In the genomic region with DNA sequence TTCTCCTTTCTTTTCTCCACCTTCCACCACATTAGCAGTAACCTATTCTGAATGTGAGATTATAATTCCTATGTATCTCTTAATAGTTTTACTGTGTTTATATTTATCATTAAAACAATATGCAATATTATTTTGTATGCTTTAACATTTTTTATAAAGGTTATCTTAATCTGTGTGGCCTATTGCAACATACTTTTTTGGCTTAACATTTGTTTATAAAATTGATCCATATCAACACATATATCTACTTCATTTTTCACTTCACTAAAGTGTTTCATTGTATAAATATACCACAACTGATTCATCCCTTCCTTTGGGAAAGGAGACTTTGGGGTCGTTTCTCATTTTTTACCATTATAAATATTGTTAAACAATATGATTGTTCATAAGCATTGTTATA, we compare ENCODE assay signal across 20 cellular contexts. TPM values are rescaled to one million over a fixed set of nuclear protein-coding genes. Genes with fewer than 3 reads are reported as not detected.
DNase-seq lines count a peak whose midpoint lies in the region; ATAC-seq, FAIRE-seq and TF ChIP-seq lines count a peak whose summit lies in the region.
"Had no signal": no experiment of that assay in that cellular context is flagged by ENCODE, and none has a peak within 500 bp of the region (broad histone marks: within the 10 kb centered on the region; RNA-seq: fewer than 3 reads in every experiment).

No MANE protein-coding gene starts in this region.

- dilution Hi-C loops in endothelial cell of umbilical vein (cut with MboI; ENCODE audit: extremely low pct_ligation_motif_present, low sequenced_read_pairs), result no loop called here

- no peak overlapping the region for H3K4me2 ChIP-seq in endothelial cell of umbilical vein (ENCODE audit: insufficient read depth, low read length)

- H3K9ac ChIP-seq in endothelial cell of umbilical vein (replicated peaks; ENCODE audit: extremely low read depth, insufficient read depth, low read length), result no peak overlapping the region

- TF ChIP-seq POLR2A in endothelial cell of umbilical vein (IDR thresholded peaks at IDR 0.05; ENCODE audit: low read depth, low read length), result no peak

- H4K20me1 ChIP-seq in endothelial cell of umbilical vein (replicated peaks; ENCODE audit: control insufficient read depth, extremely low read depth, insufficient read depth, low read length), result no peaks in the 10 kb centered on the region

- H2AFZ ChIP-seq in ACC112 (ENCODE audit: low read length, unreplicated experiment), result no peak overlapping the region
- H2AFZ ChIP-seq in endothelial cell of umbilical vein (ENCODE audit: low read depth, low read length), result no peak overlapping the region

- TF ChIP-seq CTCF in LNCaP clone FGC (IDR thresholded peaks at IDR 0.05; ENCODE audit: control insufficient read depth, extremely low read depth, insufficient read depth), result no peak
- TF ChIP-seq CTCF in endothelial cell of umbilical vein (IDR thresholded peaks at IDR 0.05; ENCODE audit: extremely low read depth in 1 of 2, insufficient read depth in 1 of 2, low read depth in 1 of 2, low read length in 2 of 2), result no peak
- no peak for TF ChIP-seq CTCF in pancreas (IDR thresholded peaks at IDR 0.05)

- POLR2A ChIA-PET in endothelial cell of umbilical vein (lab: Charles Lee), result no interaction called here

- H3K79me2 ChIP-seq in ACC112 (ENCODE audit: control insufficient read depth, insufficient read depth, low read length, unreplicated experiment) (no peaks in the 10 kb centered on the region), endothelial cell of umbilical vein (ENCODE audit: control insufficient read depth, insufficient read depth, low read length) (no peaks in the 10 kb centered on the region)

- FAIRE-seq in endothelial cell of umbilical vein (lab: Jason Lieb, UNC), result no peak
- FAIRE-seq in pancreas (lab: Jason Lieb, UNC), result peak; percentile 26
- FAIRE-seq: G401.6, GM12892, GM18507 had no signal

- no peaks in the 10 kb centered on the region for H3K9me1 ChIP-seq in endothelial cell of umbilical vein (replicated peaks; ENCODE audit: control insufficient read depth, extremely low read depth, insufficient read depth, low read length)

- BruUV-seq in endothelial cell of umbilical vein (replicated peaks; lab: Mats Ljungman, UMichigan), result no TSS peak

- H3K4me1 ChIP-seq in ACC112 (ENCODE audit: control insufficient read depth, insufficient read depth, low read length, unreplicated experiment), result peaks cover 11% of the 10 kb centered on the region
- peaks cover 5% of the 10 kb centered on the region for H3K4me1 ChIP-seq in endothelial cell of umbilical vein (ENCODE audit: control insufficient read depth, extremely low read depth, insufficient read depth, low read length)
- H3K4me1 ChIP-seq in pancreas, result peaks cover 0 to 2% (median 0%) of the 10 kb centered on the region in 3 donors
- H3K4me1 ChIP-seq: Caco-2 had no signal

- H3K4me3 ChIP-seq in ACC112 (ENCODE audit: low read depth, low read length) (no peak overlapping the region), LNCaP clone FGC (ENCODE audit: low read depth, low read length) (no peak overlapping the region), endothelial cell of umbilical vein (replicated peaks in 1 of 3; ENCODE audit: insufficient read depth in 1 of 3, low read depth in 1 of 3, low read length in 3 of 3) (no peak overlapping the region), pancreas (no peak overlapping the region)

- H3K27me3 ChIP-seq in ACC112 (ENCODE audit: insufficient read depth, low read length) (no peaks in the 10 kb centered on the region), endothelial cell of umbilical vein (ENCODE audit: control insufficient read depth in 2 of 2, insufficient read depth in 2 of 2, low read length in 2 of 2) (no peaks in the 10 kb centered on the region), pancreas (no peaks in the 10 kb centered on the region)

- intact Hi-C loops in endothelial cell of umbilical vein (cut with micrococcal nuclease) (loop anchor here (5.0 kb wide), 1 partner anchor 50 kb away; the partner anchor contains the start of gene ATP9B), pancreas (cut with DNase I) (no loop called here)

- ATAC-seq in pancreas, result no peak
- no peak for ATAC-seq in GM21515 (IDR thresholded peaks at IDR 0.05; ENCODE audit: unreplicated experiment)
- ATAC-seq in HG02938 (IDR thresholded peaks at IDR 0.05; ENCODE audit: unreplicated experiment), result no peak
- ATAC-seq: HCT116 had no signal

- WGBS in pancreas, 2 donors, result 53 to 58% methylated on average over 1 of the region's 1 CpG

- H3K27ac ChIP-seq in ACC112 (ENCODE audit: low read depth, low read length) (peak overlapping the region; percentile 45; the same call in 1 of the 2 replicates), endothelial cell of umbilical vein (ENCODE audit: insufficient read depth, low read depth, low read length) (no peak overlapping the region), pancreas (no peak overlapping the region)

- peak; percentile 2 for DNase-seq in LNCaP clone FGC (ENCODE audit: low read depth)
- DNase-seq in endothelial cell of umbilical vein (ENCODE audit: low read depth, low spot score), result peak; percentile 39
- DNase-seq in pancreas, result no peak
- no peak for DNase-seq in activated gamma-delta T cell treated with Interleukin-2 at 50 U/mL for 16 hours
- DNase-seq in GDM1 (lab: John Stamatoyannopoulos, UW), result no peak
- DNase-seq: 8988T; C1 segment of cervical spinal cord; Caco-2; CD4-positive, CD25-positive, alpha-beta regulatory T cell; CD8-positive, alpha-beta memory T cell; GOT3; H7; HFFc6 had no signal

- H3K9me3 ChIP-seq in endothelial cell of umbilical vein (replicated peaks; ENCODE audit: control insufficient read depth, insufficient read depth, low read length), result no peaks in the 10 kb centered on the region
- H3K9me3 ChIP-seq in pancreas, result no peaks in the 10 kb centered on the region
- H3K9me3 ChIP-seq: Caco-2 had no signal

- CTCF ChIA-PET in endothelial cell of umbilical vein (lab: Charles Lee), result no interaction called here

- H3K36me3 ChIP-seq in ACC112 (ENCODE audit: insufficient read depth, low read length), result peaks cover 9% of the 10 kb centered on the region; the same call in 1 of the 2 replicates
- H3K36me3 ChIP-seq in endothelial cell of umbilical vein (ENCODE audit: control insufficient read depth in 2 of 2, extremely low read depth in 1 of 2, insufficient read depth in 2 of 2, low read length in 2 of 2), result peaks cover 0 to 4% of the 10 kb centered on the region in 2 experiments
- no peaks in the 10 kb centered on the region for H3K36me3 ChIP-seq in pancreas

TF ChIP-seq in endothelial cell of umbilical vein, 7 proteins besides CTCF, POLR2A, EP300 and RAD21:
- no peak for TF ChIP-seq MYC (IDR thresholded peaks at IDR 0.05; ENCODE audit: low read depth, low read length)
- no peak for TF ChIP-seq EZH2 (IDR thresholded peaks at IDR 0.05; ENCODE audit: borderline replicate concordance, low read depth, low read length, severe bottlenecking)
- no peak for TF ChIP-seq JUN (IDR thresholded peaks at IDR 0.05; ENCODE audit: borderline replicate concordance, insufficient read depth, insufficient read length, low read depth)
- no peak for TF ChIP-seq GATA2 (IDR thresholded peaks at IDR 0.05; ENCODE audit: insufficient read depth, insufficient read length, low read depth, low read length)
- TF ChIP-seq, protein P1, sequence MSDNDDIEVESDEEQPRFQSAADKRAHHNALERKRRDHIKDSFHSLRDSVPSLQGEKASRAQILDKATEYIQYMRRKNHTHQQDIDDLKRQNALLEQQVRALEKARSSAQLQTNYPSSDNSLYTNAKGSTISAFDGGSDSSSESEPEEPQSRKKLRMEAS (IDR thresholded peaks at IDR 0.05; ENCODE audit: insufficient read depth, insufficient read length), result no peak
- TF ChIP-seq FOS (IDR thresholded peaks at IDR 0.05; ENCODE audit: borderline replicate concordance, insufficient read depth, low read length), result no peak

RNA-seq across cellular contexts. Expression of gene ATP9B, which starts 48.6 kb away (rescaled TPM):
- 18.2 and 21.1 TPM in 2 replicates for total RNA-seq in endothelial cell of umbilical vein
- polyA plus RNA-seq in endothelial cell of umbilical vein, result 14.6 and 19.3 TPM in 2 replicates
- polyA plus RNA-seq in endothelial cell of umbilical vein (2011; cell fraction: cytosol; rRNA removed), result 11.9 and 13.1 TPM in 2 replicates
- polyA plus RNA-seq in endothelial cell of umbilical vein (2011; cell fraction: nucleus; rRNA removed), result 34.0 and 40.3 TPM in 2 replicates
- 9.5 and 10.0 TPM in 2 replicates for polyA plus RNA-seq in endothelial cell of umbilical vein (2012)
- polyA minus RNA-seq in endothelial cell of umbilical vein, result 86.8 and 101 TPM in 2 replicates
- polyA minus RNA-seq in endothelial cell of umbilical vein (2011; cell fraction: cytosol; rRNA and poly(A)+ RNA removed), result 10.7 TPM
- polyA minus RNA-seq in endothelial cell of umbilical vein (2011; cell fraction: nucleus; rRNA and poly(A)+ RNA removed), result 114 and 133 TPM in 2 replicates
- 10 to 100 TPM; 13.2 to 19.0 (median 16.0) TPM for total RNA-seq in pancreas
- polyA plus RNA-seq in pancreas, result 10 to 100 TPM; 10.2 to 10.7 TPM

Comparison
In these comparisons a context has a peak if more than half of its experiments do, and no peak if none do; other contexts are left out.
1. DNase-seq: peak in LNCaP clone FGC (single experiment) and endothelial cell of umbilical vein (single experiment); none in pancreas (0 of 6), activated gamma-delta T cell treated with Interleukin-2 at 50 U/mL for 16 hours (single experiment) and GDM1 (single experiment).